8 cellular contexts compared by ENCODE assay signal in genomic region chr16:57648590-57649442, GRCh38. TPM values are rescaled to one million over a fixed set of nuclear protein-coding genes. Genes with fewer than 3 reads are reported as not detected.
A peak's percentile ranks its signal among the peaks of the same experiment; 100 is the strongest.
DNase-seq lines count a peak whose midpoint lies in the region; ATAC-seq and TF ChIP-seq lines count a peak whose summit lies in the region.

No MANE protein-coding gene starts in this region.

- peak overlapping the region; percentile 64 for H3K27ac Mint-ChIP-seq in CD8-positive, alpha-beta T cell

- peak overlapping the region; percentile 29 for H3K4me3 Mint-ChIP-seq in CD8-positive, alpha-beta T cell

- no peaks in the 10 kb centered on the region for H3K36me3 Mint-ChIP-seq in CD8-positive, alpha-beta T cell

- no peaks in the 10 kb centered on the region for H3K9me3 Mint-ChIP-seq in CD8-positive, alpha-beta T cell

- intact Hi-C loops in CD8-positive, alpha-beta T cell (cut with DNase I, micrococcal nuclease), result loop anchor here (1.0 to 2.0 kb wide), 5 partner anchors 48 to 348 kb away; no protein-coding TSS in a partner anchor
- intact Hi-C loops in Right ventricle myocardium superior (cut with DNase I), result loop anchor here (5.0 kb wide), 1 partner anchor 47 kb away; no protein-coding TSS in a partner anchor
- intact Hi-C loops in posterior vena cava (cut with DNase I), result loop anchor here in 1 of 2 donors (5.0 kb wide), 2 partner anchors 57 to 72 kb away; no protein-coding TSS in a partner anchor
- intact Hi-C loops in upper lobe of right lung (cut with DNase I), result loop anchor here (5.0 kb wide), 1 partner anchor 57 kb away; no protein-coding TSS in a partner anchor

- peak; percentile 84 for ATAC-seq in CD8-positive, alpha-beta T cell
- ATAC-seq in GM21447 (IDR thresholded peaks at IDR 0.05; ENCODE audit: unreplicated experiment) (peak; percentile 57), SK-N-SH treated with all-trans-retinoic acid at 6 μM for 48 hours (peak; percentile 85), Right ventricle myocardium superior (ENCODE audit: poor library complexity) (peak; percentile 81), upper lobe of right lung (peak; percentile 92)

- H3K4me1 ChIP-seq in CD8-positive, alpha-beta T cell (ENCODE audit: insufficient read depth, low read length), result peaks cover 29% of the 10 kb centered on the region
- peaks cover 15% of the 10 kb centered on the region for H3K4me1 ChIP-seq in upper lobe of right lung

- H3K27me3 Mint-ChIP-seq in CD8-positive, alpha-beta T cell (ENCODE audit: low read depth), result no peaks in the 10 kb centered on the region

- CTCF ChIA-PET in CD8-positive, alpha-beta T cell (lab: Charles Lee), result interaction anchor here (0.6 to 11.0 kb wide), 42 partner anchors 8 to 251 kb away, joined by 3 to 423 read pairs (median 4); partner anchors contain the start of genes ADGRG1, ADGRG3, DOK4 and KATNB1

- POLR2A ChIA-PET in CD8-positive, alpha-beta T cell (lab: Charles Lee), result interaction anchor here (1.0 to 2.0 kb wide), 7 partner anchors 9 to 72 kb away, joined by 3 to 6 read pairs (median 4); no protein-coding TSS in a partner anchor

- no peak overlapping the region for H3K27ac ChIP-seq in CD8-positive, alpha-beta T cell (ENCODE audit: low read depth, low read length)
- H3K27ac ChIP-seq in upper lobe of right lung, result peak overlapping the region; percentile 9

- peaks cover 37% of the 10 kb centered on the region for H3K4me1 Mint-ChIP-seq in CD8-positive, alpha-beta T cell (ENCODE audit: low read depth)

- no peaks in the 10 kb centered on the region for H3K27me3 ChIP-seq in CD8-positive, alpha-beta T cell (ENCODE audit: insufficient read depth, low read length)
- H3K27me3 ChIP-seq in upper lobe of right lung, result peaks cover 4% of the 10 kb centered on the region

- peak; percentile 77 to 94 (median 80) for DNase-seq in CD8-positive, alpha-beta T cell
- DNase-seq in MV-4-11 (lab: John Stamatoyannopoulos, UW) (peak; percentile 74), Right ventricle myocardium superior (peak; percentile 85), posterior vena cava (ENCODE audit: low spot score) (peak; percentile 94), upper lobe of right lung (peak; percentile 86)
- DNase-seq in activated naive CD4-positive, alpha-beta T cell treated with anti-CD3 and anti-CD28 coated beads, Interleukin-2, amount 50 U/mL, for 16 hours, result peak; percentile 78

- H3K9me3 ChIP-seq in CD8-positive, alpha-beta T cell (ENCODE audit: low read length), result no peaks in the 10 kb centered on the region
- H3K9me3 ChIP-seq in upper lobe of right lung, result no peaks in the 10 kb centered on the region

- no peaks in the 10 kb centered on the region for H3K36me3 ChIP-seq in CD8-positive, alpha-beta T cell (ENCODE audit: insufficient read depth, low read length)
- H3K36me3 ChIP-seq in upper lobe of right lung, result peaks cover 6% of the 10 kb centered on the region

- TF ChIP-seq CTCF in CD8-positive, alpha-beta T cell (IDR thresholded peaks at IDR 0.05), result peak; percentile 100
- peak; percentile 100 for TF ChIP-seq CTCF in upper lobe of right lung (IDR thresholded peaks at IDR 0.05)

- H3K4me3 ChIP-seq in CD8-positive, alpha-beta T cell (ENCODE audit: low read depth, low read length), result no peak overlapping the region
- no peak overlapping the region for H3K4me3 ChIP-seq in upper lobe of right lung

TF ChIP-seq in SK-N-SH treated with all-trans-retinoic acid at 6 μM for 48 hours, 23 proteins besides CTCF, POLR2A, EP300 and RAD21:
- TF ChIP-seq ESRRG (CRISPR knock-in tag; IDR thresholded peaks at IDR 0.05) (no peak), PATZ1 (CRISPR knock-in tag; IDR thresholded peaks at IDR 0.05; ENCODE audit: borderline replicate concordance) (no peak), ZFP30 (CRISPR knock-in tag; IDR thresholded peaks at IDR 0.05) (no peak), BACH2 (CRISPR knock-in tag; IDR thresholded peaks at IDR 0.05; ENCODE audit: borderline replicate concordance) (no peak), TCF4 (CRISPR knock-in tag; IDR thresholded peaks at IDR 0.05; ENCODE audit: borderline replicate concordance) (no peak), ISL1 (CRISPR knock-in tag; IDR thresholded peaks at IDR 0.05) (no peak), PPARA (CRISPR knock-in tag; IDR thresholded peaks at IDR 0.05; ENCODE audit: borderline replicate concordance) (no peak), ZC3H10 (CRISPR knock-in tag; IDR thresholded peaks at IDR 0.05) (no peak), ZNF70 (CRISPR knock-in tag; IDR thresholded peaks at IDR 0.05) (no peak), POU6F1 (CRISPR knock-in tag; IDR thresholded peaks at IDR 0.05; ENCODE audit: borderline replicate concordance, low read depth) (no peak), SNAI2 (CRISPR knock-in tag; IDR thresholded peaks at IDR 0.05) (no peak), ZFP3 (CRISPR knock-in tag; IDR thresholded peaks at IDR 0.05) (no peak), CSDC2 (CRISPR knock-in tag; IDR thresholded peaks at IDR 0.05) (no peak)
- TF ChIP-seq, protein P1, sequence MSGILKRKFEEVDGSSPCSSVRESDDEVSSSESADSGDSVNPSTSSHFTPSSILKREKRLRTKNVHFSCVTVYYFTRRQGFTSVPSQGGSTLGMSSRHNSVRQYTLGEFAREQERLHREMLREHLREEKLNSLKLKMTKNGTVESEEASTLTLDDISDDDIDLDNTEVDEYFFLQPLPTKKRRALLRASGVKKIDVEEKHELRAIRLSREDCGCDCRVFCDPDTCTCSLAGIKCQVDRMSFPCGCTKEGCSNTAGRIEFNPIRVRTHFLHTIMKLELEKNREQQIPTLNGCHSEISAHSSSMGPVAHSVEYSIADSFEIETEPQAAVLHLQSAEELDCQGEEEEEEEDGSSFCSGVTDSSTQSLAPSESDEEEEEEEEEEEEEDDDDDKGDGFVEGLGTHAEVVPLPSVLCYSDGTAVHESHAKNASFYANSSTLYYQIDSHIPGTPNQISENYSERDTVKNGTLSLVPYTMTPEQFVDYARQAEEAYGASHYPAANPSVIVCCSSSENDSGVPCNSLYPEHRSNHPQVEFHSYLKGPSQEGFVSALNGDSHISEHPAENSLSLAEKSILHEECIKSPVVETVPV (CRISPR knock-in tag; IDR thresholded peaks at IDR 0.05), result no peak

RNA-seq across cellular contexts. Expression of gene ADGRG3, which starts 19.3 kb away (rescaled TPM):
- under 1 TPM in 1 of 2 experiments, not detected in 1; 0.14 TPM for total RNA-seq in CD8-positive, alpha-beta T cell
- 0.48 TPM for total RNA-seq in Right ventricle myocardium superior
- total RNA-seq in posterior vena cava, result 10 to 100 TPM in 1 of 2 donors, 1 to 10 TPM in 1; 6.8 to 10.4 TPM
- total RNA-seq in upper lobe of right lung, result 5.8 TPM

RNA-seq across cellular contexts. Expression of gene ADGRG1, which starts 20.4 kb away (rescaled TPM):
- 1 to 10 TPM; 3.8 to 4.4 TPM for total RNA-seq in CD8-positive, alpha-beta T cell
- total RNA-seq in Right ventricle myocardium superior (23.0 TPM), posterior vena cava (10 to 100 TPM; 28.0 to 28.5 TPM), upper lobe of right lung (66.9 TPM)

RNA-seq across cellular contexts. Expression of gene DRC7, which starts 45.8 kb away (rescaled TPM):
- not detected for total RNA-seq in CD8-positive, alpha-beta T cell
- total RNA-seq in Right ventricle myocardium superior (not detected), posterior vena cava (not detected), upper lobe of right lung (not detected)
